Comparison of ENCODE assay signal across 11 cellular contexts in genomic region chr17:64126918-64127317, GRCh38. TPM values are rescaled to one million over a fixed set of nuclear protein-coding genes. Genes with fewer than 3 reads are reported as not detected.
DNase-seq lines count a peak whose midpoint lies in the region; ATAC-seq and TF ChIP-seq lines count a peak whose summit lies in the region.
"Had no signal": no experiment of that assay in that cellular context is flagged by ENCODE, and none has a peak within 500 bp of the region (broad histone marks: within the 10 kb centered on the region; RNA-seq: fewer than 3 reads in every experiment).

No MANE protein-coding gene starts in this region.

- in situ Hi-C loops in GM23248 (cut with MboI) = no loop called here
- in situ Hi-C loops in brain microvascular endothelial cell (cut with HindIII; ENCODE audit: low pct_ligation_motif_present, low sequenced_read_pairs) = no loop called here

- no peak overlapping the region for H3K27ac ChIP-seq in CD4-positive, alpha-beta memory T cell (ENCODE audit: low read depth, low read length)
- H3K27ac ChIP-seq in GM23248 (peak overlapping the region; percentile 78), brain microvascular endothelial cell (no peak overlapping the region)

- H3K79me2 ChIP-seq in GM23248 (ENCODE audit: insufficient read depth) = peaks cover 75% of the 10 kb centered on the region

- peak overlapping the region; percentile 59 for H3K9ac ChIP-seq in GM23248

- POLR2A ChIA-PET in CD4-positive, alpha-beta memory T cell (lab: Charles Lee; ENCODE audit: partially characterized antibody) = interaction anchor here (1.1 to 7.9 kb wide), 7 partner anchors 13 to 110 kb away, joined by 4 to 211 read pairs (median 5); partner anchors contain the start of gene ICAM2
- POLR2A ChIA-PET in activated CD8-positive, alpha-beta T cell treated with anti-CD3 and anti-CD28 coated beads, Interleukin-2, amount 10 ng/mL, durations not matched to agents 7 days and 5 days (lab: Charles Lee) = no interaction called here

- no peaks in the 10 kb centered on the region for H3K36me3 ChIP-seq in CD4-positive, alpha-beta memory T cell (ENCODE audit: insufficient read depth, low read length)
- H3K36me3 ChIP-seq in GM23248 (ENCODE audit: low read depth) (no peaks in the 10 kb centered on the region), BE2C (no peaks in the 10 kb centered on the region), brain microvascular endothelial cell (replicated peaks) (no peaks in the 10 kb centered on the region)

- H3K9me3 Mint-ChIP-seq in CD4-positive, alpha-beta memory T cell = no peaks in the 10 kb centered on the region
- H3K9me3 Mint-ChIP-seq in activated CD8-positive, alpha-beta T cell treated with anti-CD3 and anti-CD28 coated beads, Interleukin-2, amount 10 ng/mL, durations not matched to agents 7 days and 5 days (ENCODE audit: insufficient read depth) = no peaks in the 10 kb centered on the region
- no peaks in the 10 kb centered on the region for H3K9me3 Mint-ChIP-seq in immature natural killer cell

- H3K27me3 Mint-ChIP-seq in CD4-positive, alpha-beta memory T cell = no peaks in the 10 kb centered on the region
- H3K27me3 Mint-ChIP-seq in activated CD8-positive, alpha-beta T cell treated with anti-CD3 and anti-CD28 coated beads, Interleukin-2, amount 10 ng/mL, durations not matched to agents 7 days and 5 days (ENCODE audit: low read depth) = no peaks in the 10 kb centered on the region
- H3K27me3 Mint-ChIP-seq in immature natural killer cell (ENCODE audit: low read depth in 3 of 3) = peaks cover 0 to 8% (median 3%) of the 10 kb centered on the region in 3 donors

- no peak for DNase-seq in CD4-positive, alpha-beta memory T cell
- DNase-seq in GM23248 (peak; percentile 86), immature natural killer cell (no peak), BE2C (no peak), brain microvascular endothelial cell (no peak)
- DNase-seq in activated CD8-positive, alpha-beta T cell treated with anti-CD3 and anti-CD28 coated beads, Interleukin-2, amount 10 ng/mL, durations not matched to agents 7 days and 5 days = no peak
- DNase-seq: COR-L47, GOT3, NCI-H748 treated with DMSO at 0.1 percent for 48 hours had no signal

- no peak overlapping the region for H3K4me3 ChIP-seq in CD4-positive, alpha-beta memory T cell (ENCODE audit: low read length in 2 of 2)
- peak overlapping the region; percentile 13 for H3K4me3 ChIP-seq in GM23248
- H3K4me3 ChIP-seq in BE2C (ENCODE audit: low read depth, low read length) = no peak overlapping the region
- H3K4me3 ChIP-seq in brain microvascular endothelial cell (ENCODE audit: low read depth, low read length) = no peak overlapping the region

- no peak overlapping the region for H2AFZ ChIP-seq in GM23248

- peak overlapping the region; percentile 52 to 93 (median 75) for H3K27ac Mint-ChIP-seq in CD4-positive, alpha-beta memory T cell
- no peak overlapping the region for H3K27ac Mint-ChIP-seq in activated CD8-positive, alpha-beta T cell treated with anti-CD3 and anti-CD28 coated beads, Interleukin-2, amount 10 ng/mL, durations not matched to agents 7 days and 5 days
- H3K27ac Mint-ChIP-seq in immature natural killer cell = peak overlapping the region in 5 of 6 donors; percentile 1 to 76 (median 37)

- no peaks in the 10 kb centered on the region for H4K20me1 ChIP-seq in GM23248 (ENCODE audit: insufficient read depth)

- H3F3A ChIP-seq in GM23248 (ENCODE audit: insufficient read depth) = peaks cover 28% of the 10 kb centered on the region

- no peak for TF ChIP-seq CTCF in BE2C (IDR thresholded peaks at IDR 0.05; ENCODE audit: low read depth, low read length)
- no peak for TF ChIP-seq CTCF in brain microvascular endothelial cell (IDR thresholded peaks at IDR 0.05; ENCODE audit: low read depth, low read length, missing control alignments)

- no peak for ATAC-seq in activated CD8-positive, alpha-beta T cell treated with anti-CD3 and anti-CD28 coated beads, Interleukin-2, amount 10 ng/mL, durations not matched to agents 7 days and 5 days
- no peak for ATAC-seq in GM18870 (IDR thresholded peaks at IDR 0.05; ENCODE audit: unreplicated experiment)
- no peak for ATAC-seq in HG02981 (IDR thresholded peaks at IDR 0.05; ENCODE audit: unreplicated experiment)

- intact Hi-C loops in CD4-positive, alpha-beta memory T cell (cut with micrococcal nuclease) = no loop called here

- no peaks in the 10 kb centered on the region for H3K9me3 ChIP-seq in CD4-positive, alpha-beta memory T cell (ENCODE audit: control insufficient read depth in 1 of 2, low read length in 2 of 2)
- H3K9me3 ChIP-seq in GM23248 (ENCODE audit: low read depth) (no peaks in the 10 kb centered on the region), BE2C (no peaks in the 10 kb centered on the region)

- H3K4me3 Mint-ChIP-seq in CD4-positive, alpha-beta memory T cell = peak overlapping the region; percentile 82 to 99 (median 96)
- H3K4me3 Mint-ChIP-seq in activated CD8-positive, alpha-beta T cell treated with anti-CD3 and anti-CD28 coated beads, Interleukin-2, amount 10 ng/mL, durations not matched to agents 7 days and 5 days = peak overlapping the region; percentile 31
- peak overlapping the region; percentile 45 to 73 (median 51) for H3K4me3 Mint-ChIP-seq in immature natural killer cell

- H3K36me3 Mint-ChIP-seq in CD4-positive, alpha-beta memory T cell = peaks cover 20 to 41% of the 10 kb centered on the region in 2 donors
- H3K36me3 Mint-ChIP-seq in activated CD8-positive, alpha-beta T cell treated with anti-CD3 and anti-CD28 coated beads, Interleukin-2, amount 10 ng/mL, durations not matched to agents 7 days and 5 days (ENCODE audit: low read depth) = peaks cover 27% of the 10 kb centered on the region
- peaks cover 6 to 10% (median 10%) of the 10 kb centered on the region in 3 donors for H3K36me3 Mint-ChIP-seq in immature natural killer cell

- 0 to 5% methylated on average over 1 of the region's 1 CpG for WGBS in GM23248 (ENCODE audit: low coverage in 1 of 2, low lambda C conversion rate in 2 of 2, missing lambda C conversion rate in 2 of 2), 2 experiments

- peaks cover 49 to 84% (median 65%) of the 10 kb centered on the region in 4 donors for H3K4me1 Mint-ChIP-seq in CD4-positive, alpha-beta memory T cell
- peaks cover 47% of the 10 kb centered on the region for H3K4me1 Mint-ChIP-seq in activated CD8-positive, alpha-beta T cell treated with anti-CD3 and anti-CD28 coated beads, Interleukin-2, amount 10 ng/mL, durations not matched to agents 7 days and 5 days (ENCODE audit: low read depth)
- H3K4me1 Mint-ChIP-seq in immature natural killer cell = peaks cover 52 to 82% of the 10 kb centered on the region in 2 donors

- H3K4me1 ChIP-seq in CD4-positive, alpha-beta memory T cell (ENCODE audit: insufficient read depth, low read length) = peaks cover 83% of the 10 kb centered on the region
- H3K4me1 ChIP-seq in GM23248 (ENCODE audit: insufficient read depth) (peaks cover 43% of the 10 kb centered on the region), BE2C (no peaks in the 10 kb centered on the region; the same call in 1 of the 2 replicates)

- no peaks in the 10 kb centered on the region for H3K9me2 ChIP-seq in GM23248 (ENCODE audit: insufficient read depth)

- H3K27me3 ChIP-seq in CD4-positive, alpha-beta memory T cell (ENCODE audit: insufficient read depth, low read length) = no peaks in the 10 kb centered on the region
- H3K27me3 ChIP-seq in GM23248 (replicated peaks; ENCODE audit: insufficient read depth) (no peaks in the 10 kb centered on the region), BE2C (no peaks in the 10 kb centered on the region), brain microvascular endothelial cell (replicated peaks) (no peaks in the 10 kb centered on the region)

- CTCF ChIA-PET in CD4-positive, alpha-beta memory T cell (lab: Charles Lee; ENCODE audit: partially characterized antibody) = interaction anchor here (1.2 to 20.8 kb wide), 4 partner anchors 12 to 97 kb away, joined by 3 to 798 read pairs (median 4); no protein-coding TSS in a partner anchor
- CTCF ChIA-PET in activated CD8-positive, alpha-beta T cell treated with anti-CD3 and anti-CD28 coated beads, Interleukin-2, amount 10 ng/mL, durations not matched to agents 7 days and 5 days (lab: Charles Lee) = interaction anchor here (1.4 to 14.8 kb wide), 3 partner anchors 8 to 96 kb away, joined by 3 to 645 read pairs (median 13); no protein-coding TSS in a partner anchor

- peak overlapping the region; percentile 56 for H3K4me2 ChIP-seq in GM23248 (ENCODE audit: unreplicated experiment)

RNA-seq across cellular contexts. Expression of gene ERN1, which starts 3.0 kb away (rescaled TPM):
- 100 to 1,000 TPM; 163 to 172 TPM for total RNA-seq in CD4-positive, alpha-beta memory T cell
- polyA plus RNA-seq in CD4-positive, alpha-beta memory T cell = 100 to 1,000 TPM in 1 of 2 donors, 10 to 100 TPM in 1; 47.9 to 124 TPM
- 5.7 and 5.8 TPM in 2 replicates for total RNA-seq in GM23248 (2014; rRNA removed; shearing (Covaris generic))
- polyA plus RNA-seq in GM23248 (2016; fragmentation: Nextera tagmentation; extraction: Ambion mirVana) (9.9 and 13.7 TPM in 2 replicates), immature natural killer cell (10 to 100 TPM; 30.7 to 52.9 (median 31.3) TPM)
- total RNA-seq in activated CD8-positive, alpha-beta T cell treated with anti-CD3 and anti-CD28 coated beads, Interleukin-2, amount 10 ng/mL, durations not matched to agents 7 days and 5 days = 10 to 100 TPM; 13.0 to 17.9 TPM
- 8.9 TPM for polyA plus RNA-seq in BE2C (2012; ENCODE audit: insufficient read depth, insufficient read length, low read depth)

Comparison
In these comparisons a context has a peak if more than half of its experiments do, and no peak if none do; other contexts are left out.
1. H3K4me3 Mint-ChIP-seq: peak in every context shown above with its lines; median percentile 96 in CD4-positive, alpha-beta memory T cell; 51 in immature natural killer cell; 31 in activated CD8-positive, alpha-beta T cell treated with anti-CD3 and anti-CD28 coated beads, Interleukin-2, amount 10 ng/mL, durations not matched to agents 7 days and 5 days.
2. RNA of gene ERN1, which starts 3.0 kb away (total RNA-seq): 163 to 172 TPM in CD4-positive, alpha-beta memory T cell; 13.0 to 17.9 TPM in activated CD8-positive, alpha-beta T cell treated with anti-CD3 and anti-CD28 coated beads, Interleukin-2, amount 10 ng/mL, durations not matched to agents 7 days and 5 days and 5.7 to 5.8 TPM in GM23248; every median in the first group is over 4 times any median in the second.